ENCODE assay signal across 22 cellular contexts in genomic region chr12:53958128-53958527, GRCh38. TPM values are rescaled to one million over a fixed set of nuclear protein-coding genes. Genes with fewer than 3 reads are reported as not detected.
A peak's percentile ranks its signal among the peaks of the same experiment; 100 is the strongest.
DNase-seq lines count a peak whose midpoint lies in the region; ATAC-seq, FAIRE-seq and TF ChIP-seq lines count a peak whose summit lies in the region.
"Had no signal": no experiment of that assay in that cellular context is flagged by ENCODE, and none has a peak within 500 bp of the region (broad histone marks: within the 10 kb centered on the region; RNA-seq: fewer than 3 reads in every experiment).

No MANE protein-coding gene starts in this region.

- no peaks in the 10 kb centered on the region for H3K36me3 ChIP-seq in Loucy (ENCODE audit: insufficient read depth, low read length)
- no peaks in the 10 kb centered on the region for H3K36me3 ChIP-seq in astrocyte (ENCODE audit: insufficient read depth, low read length)
- H3K36me3 ChIP-seq in iPS-15b (ENCODE audit: control insufficient read depth, insufficient read depth, low read length) = no peaks in the 10 kb centered on the region

- H3K4me3 ChIP-seq in Loucy (ENCODE audit: low read length, poor library complexity, severe bottlenecking) = no peak overlapping the region
- no peak overlapping the region for H3K4me3 ChIP-seq in astrocyte (ENCODE audit: insufficient read depth, low read depth, low read length)
- H3K4me3 ChIP-seq in iPS-15b (ENCODE audit: low read depth, low read length) = peak overlapping the region; percentile 26
- H3K4me3 ChIP-seq: GM23248 had no signal

- no peaks in the 10 kb centered on the region for H3K27me3 ChIP-seq in Loucy (ENCODE audit: insufficient read depth, low read length, poor library complexity, severe bottlenecking)
- peaks cover 92% of the 10 kb centered on the region for H3K27me3 ChIP-seq in astrocyte (ENCODE audit: insufficient read depth, low read length)
- H3K27me3 ChIP-seq in iPS-15b (ENCODE audit: control insufficient read depth, insufficient read depth, low read length) = peaks cover 99% of the 10 kb centered on the region

- H3K79me2 ChIP-seq in Loucy (ENCODE audit: insufficient read depth, low read length) (no peaks in the 10 kb centered on the region), astrocyte (ENCODE audit: insufficient read depth, low read length) (no peaks in the 10 kb centered on the region)

- H2AFZ ChIP-seq in Loucy (ENCODE audit: low read length) = no peak overlapping the region
- no peak overlapping the region for H2AFZ ChIP-seq in astrocyte (ENCODE audit: low read depth, low read length)
- H2AFZ ChIP-seq: GM23248 had no signal

- H3K27me3 Mint-ChIP-seq in astrocyte (ENCODE audit: low read depth, unreplicated experiment) = peaks cover 82% of the 10 kb centered on the region

- H3K9me3 ChIP-seq in Loucy (ENCODE audit: insufficient read depth, low read depth, low read length) = no peaks in the 10 kb centered on the region
- H3K9me3 ChIP-seq in astrocyte (ENCODE audit: insufficient read depth, low read depth, low read length) = peaks cover 7% of the 10 kb centered on the region
- no peaks in the 10 kb centered on the region for H3K9me3 ChIP-seq in iPS-15b (ENCODE audit: control insufficient read depth, insufficient read depth, low read length)

- H4K20me1 ChIP-seq in Loucy (ENCODE audit: insufficient read depth, low read length, poor library complexity, severe bottlenecking) (no peaks in the 10 kb centered on the region), astrocyte (ENCODE audit: insufficient read depth, low read length) (no peaks in the 10 kb centered on the region)

- TF ChIP-seq CTCF in Loucy (conservative IDR thresholded peaks at IDR 0.05; ENCODE audit: low read length) = no peak
- no peak for TF ChIP-seq CTCF in astrocyte (IDR thresholded peaks at IDR 0.05; ENCODE audit: insufficient read depth, low read depth, low read length)

- DNase-seq in astrocyte (ENCODE audit: low read depth) = no peak
- no peak for DNase-seq in stimulated activated CD4-positive, alpha-beta T cell treated with anti-CD3 and anti-CD28 coated beads, Interleukin-2, amount 100 ng/mL, for 48 hours
- DNase-seq in NCI-H2171 treated with DMSO at 0.1 percent for 48 hours (lab: John Stamatoyannopoulos, UW) = no peak
- DNase-seq: C1 segment of cervical spinal cord; Calu3; CD4-positive, alpha-beta memory T cell; COR-L47; DMS53; DMS79 treated with DMSO at 0.1 percent for 48 hours; GF-D8; GM23248; H9; HFFc6 had no signal

- H3K4me1 Mint-ChIP-seq in astrocyte (ENCODE audit: low read depth, unreplicated experiment) = no peaks in the 10 kb centered on the region

- H3K4me3 Mint-ChIP-seq in astrocyte (ENCODE audit: unreplicated experiment) = no peak overlapping the region
- H3K4me3 Mint-ChIP-seq: H9, HFFc6 had no signal

- H3K27ac ChIP-seq in astrocyte (ENCODE audit: low read depth, low read length) = no peak overlapping the region
- H3K27ac ChIP-seq: GM23248 had no signal

- H3K9ac ChIP-seq in Loucy (ENCODE audit: low read depth, low read length, poor library complexity, severe bottlenecking) (peak overlapping the region; percentile 38), astrocyte (ENCODE audit: low read length) (no peak overlapping the region), iPS-15b (ENCODE audit: low read depth, low read length) (no peak overlapping the region)
- H3K9ac ChIP-seq: GM23248 had no signal

- peaks cover 4% of the 10 kb centered on the region for H3K36me3 Mint-ChIP-seq in astrocyte (ENCODE audit: low read depth, unreplicated experiment)
- H3K36me3 Mint-ChIP-seq: CD4-positive, alpha-beta memory T cell had no signal

- H3K9me3 Mint-ChIP-seq in astrocyte (ENCODE audit: unreplicated experiment) = peaks cover 33% of the 10 kb centered on the region
- H3K9me3 Mint-ChIP-seq: HFFc6 had no signal

- no peaks in the 10 kb centered on the region for H3K9me2 ChIP-seq in Loucy (replicated peaks; ENCODE audit: low read depth, low read length)

- 0 out of 2 replicates have a peak, but pooled peaks cover 3% of the 10 kb centered on the region for H3F3A ChIP-seq in Loucy (ENCODE audit: low read depth)

- ATAC-seq in GM21723 (IDR thresholded peaks at IDR 0.05; ENCODE audit: unreplicated experiment) = no peak
- ATAC-seq: HCT116 had no signal

- FAIRE-seq in astrocyte (lab: Jason Lieb, UNC) = no peak
- FAIRE-seq: GM12891, GM18507 had no signal

- H3K4me2 ChIP-seq in Loucy (ENCODE audit: low read depth, low read length, poor library complexity, severe bottlenecking) = peak overlapping the region; percentile 91
- no peak overlapping the region for H3K4me2 ChIP-seq in astrocyte (ENCODE audit: low read length)

- peaks cover 41% of the 10 kb centered on the region for H3K4me1 ChIP-seq in Loucy (ENCODE audit: insufficient read depth, low read length, poor library complexity, severe bottlenecking)
- H3K4me1 ChIP-seq in astrocyte (ENCODE audit: insufficient read depth, low read length) = no peaks in the 10 kb centered on the region
- H3K4me1 ChIP-seq in iPS-15b (ENCODE audit: control insufficient read depth, insufficient read depth, low read length) = no peaks in the 10 kb centered on the region

- H3K27ac Mint-ChIP-seq in astrocyte (ENCODE audit: unreplicated experiment) = peak overlapping the region; percentile 27
- H3K27ac Mint-ChIP-seq: HFFc6 had no signal

RNA-seq across cellular contexts. Expression of gene HOXC12, which starts 3.4 kb away (rescaled TPM):
- total RNA-seq in astrocyte = not detected in 2 replicates
- total RNA-seq: A172; Calu3; CD4-positive, alpha-beta memory T cell; G401; GM23248; H4; H9; HFFc6 had no signal

RNA-seq across cellular contexts. Expression of gene HOXC11, which starts 14.8 kb away (rescaled TPM):
- not detected in 2 replicates for total RNA-seq in astrocyte
- total RNA-seq: Calu3; CD4-positive, alpha-beta memory T cell; GM23248; H9 had no signal

RNA-seq across cellular contexts. Expression of gene HOTAIR, which starts 16.6 kb away (rescaled TPM):
- total RNA-seq in astrocyte = not detected in 2 replicates
- total RNA-seq: Calu3; CD4-positive, alpha-beta memory T cell; GM23248; H9 had no signal

RNA-seq across cellular contexts. Expression of gene HOXC13, which starts 19.5 kb away (rescaled TPM):
- not detected in 2 replicates for total RNA-seq in astrocyte
- total RNA-seq: Calu3; CD4-positive, alpha-beta memory T cell; GM23248; H9; HFFc6 had no signal

RNA-seq across cellular contexts. Expression of gene HOXC10, which starts 26.8 kb away (rescaled TPM):
- not detected in 2 replicates for total RNA-seq in astrocyte
- total RNA-seq: CD4-positive, alpha-beta memory T cell; GM23248; H9 had no signal
